ENCODE assay signal across 8 cellular contexts in genomic region chr17:42843358-42843934, GRCh38. TPM values are rescaled to one million over a fixed set of nuclear protein-coding genes. Genes with fewer than 3 reads are reported as not detected.
DNase-seq lines count a peak whose midpoint lies in the region; TF ChIP-seq lines count a peak whose summit lies in the region.

No MANE protein-coding gene starts in this region.

- H3K9me3 ChIP-seq in adrenal gland (replicated peaks in 1 of 3) (no peaks in the 10 kb centered on the region), right atrium auricular region (no peaks in the 10 kb centered on the region), smooth muscle cell (replicated peaks; ENCODE audit: low read depth) (no peaks in the 10 kb centered on the region)

- H3K4me1 ChIP-seq in adrenal gland (replicated peaks in 1 of 2): peaks cover 0 to 21% of the 10 kb centered on the region in 2 donors
- peaks cover 0 to 12% of the 10 kb centered on the region in 2 donors for H3K4me1 ChIP-seq in right atrium auricular region
- H3K4me1 ChIP-seq in smooth muscle cell (ENCODE audit: low read depth): no peaks in the 10 kb centered on the region

- no peaks in the 10 kb centered on the region for H3K27me3 ChIP-seq in adrenal gland
- no peaks in the 10 kb centered on the region for H3K27me3 ChIP-seq in right atrium auricular region
- no peaks in the 10 kb centered on the region for H3K27me3 ChIP-seq in smooth muscle cell (ENCODE audit: low read depth)

- WGBS in adrenal gland, 4 donors: 30 to 36% (median 33%) methylated on average over 6 of the region's 6 CpGs
- WGBS in smooth muscle cell (ENCODE audit: low lambda C conversion rate): 68% methylated on average over 6 of the region's 6 CpGs

- H2AFZ ChIP-seq in smooth muscle cell (ENCODE audit: low read depth): no peak overlapping the region

- peaks cover 6% of the 10 kb centered on the region for H3F3A ChIP-seq in smooth muscle cell (ENCODE audit: low read depth)

- TF ChIP-seq POLR2A in adrenal gland (IDR thresholded peaks at IDR 0.05): no peak

- TF ChIP-seq CTCF in 22Rv1 (IDR thresholded peaks at IDR 0.05) (peak; percentile 92), adrenal gland (IDR thresholded peaks at IDR 0.05) (peak; percentile 70 to 99 (median 96)), right atrium auricular region (IDR thresholded peaks at IDR 0.05) (peak; percentile 85 to 96), smooth muscle cell (IDR thresholded peaks at IDR 0.05; ENCODE audit: borderline replicate concordance, insufficient read depth, poor library complexity, severe bottlenecking) (peak; percentile 94)

- H3K27ac ChIP-seq in 22Rv1: no peak overlapping the region
- H3K27ac ChIP-seq in adrenal gland: peak overlapping the region in 2 of 5 donors; percentile 19 to 35
- no peak overlapping the region for H3K27ac ChIP-seq in right atrium auricular region
- H3K27ac ChIP-seq in smooth muscle cell (ENCODE audit: low read depth): no peak overlapping the region

- DNase-seq in GM03348 (ENCODE audit: low spot score): peak; percentile 86
- peak; percentile 65 to 71 for DNase-seq in NCI-H2081 (lab: John Stamatoyannopoulos, UW)
- DNase-seq in adrenal gland: peak; percentile 35 to 68 (median 53)
- no peak for DNase-seq in right atrium auricular region (ENCODE audit: low spot score)
- no peak for DNase-seq in smooth muscle cell (lab: John Stamatoyannopoulos, UW; ENCODE audit: unreplicated experiment)
- DNase-seq in NK-92 (lab: John Stamatoyannopoulos, UW; ENCODE audit: unreplicated experiment): no peak
- DNase-seq in activated CD4-positive, CD25-positive, alpha-beta regulatory T cell (lab: John Stamatoyannopoulos, UW): no peak

- no peak overlapping the region for H3K4me2 ChIP-seq in smooth muscle cell

- H3K4me3 ChIP-seq in adrenal gland: no peak overlapping the region
- H3K4me3 ChIP-seq in right atrium auricular region: no peak overlapping the region
- no peak overlapping the region for H3K4me3 ChIP-seq in smooth muscle cell

- peaks cover 6% of the 10 kb centered on the region for H4K20me1 ChIP-seq in smooth muscle cell (ENCODE audit: low read depth)

- no peak overlapping the region for H3K9ac ChIP-seq in smooth muscle cell (ENCODE audit: low read depth)

- intact Hi-C loops in adrenal gland (cut with DNase I): loop anchor here (5.0 to 10.0 kb wide), 2 partner anchors 94 to 151 kb away; partner anchors contain the start of gene RPL27 (in 1 of the 2)

- H3K36me3 ChIP-seq in adrenal gland (replicated peaks in 1 of 2): peaks cover 0 to 60% of the 10 kb centered on the region in 2 donors
- peaks cover 68% of the 10 kb centered on the region for H3K36me3 ChIP-seq in right atrium auricular region
- peaks cover 10% of the 10 kb centered on the region for H3K36me3 ChIP-seq in smooth muscle cell (ENCODE audit: low read depth)

- no peaks in the 10 kb centered on the region for H3K79me2 ChIP-seq in smooth muscle cell (ENCODE audit: low read depth)

RNA-seq across cellular contexts. Expression of gene AOC2, which starts 0.9 kb away (rescaled TPM):
- total RNA-seq in adrenal gland: 1 to 10 TPM in 5 of 8 donors, under 1 TPM in 3; 0.60 to 1.9 (median 1.3) TPM
- polyA plus RNA-seq in adrenal gland: 1 to 10 TPM in 2 of 3 donors, under 1 TPM in 1; 0.95 to 1.6 (median 1.4) TPM
- total RNA-seq in right atrium auricular region: under 1 TPM in 1 of 2 donors, not detected in 1; 0.55 TPM
- 1.6 and 2.3 TPM in 2 replicates for total RNA-seq in smooth muscle cell
- polyA plus RNA-seq in smooth muscle cell: 0.91 and 2.1 TPM in 2 replicates

RNA-seq across cellular contexts. Expression of gene AOC3, which starts 7.6 kb away (rescaled TPM):
- total RNA-seq in adrenal gland (100 to 1,000 TPM in 2 of 8 donors, 10 to 100 TPM in 6; 58.8 to 133 (median 84.0) TPM), right atrium auricular region (10 to 100 TPM in 1 of 2 donors, 1 to 10 TPM in 1; 7.8 to 10.3 TPM), smooth muscle cell (0.63 and 0.90 TPM in 2 replicates)
- polyA plus RNA-seq in adrenal gland (10 to 100 TPM; 32.4 to 63.9 (median 59.7) TPM), smooth muscle cell (0.65 and 1.5 TPM in 2 replicates)

RNA-seq across cellular contexts. Expression of gene PSME3, which starts 10.2 kb away (rescaled TPM):
- 100 to 1,000 TPM in 3 of 8 donors, 10 to 100 TPM in 5; 45.8 to 136 (median 86.2) TPM for total RNA-seq in adrenal gland
- 100 to 1,000 TPM in 1 of 3 donors, 10 to 100 TPM in 2; 18.5 to 149 (median 25.4) TPM for polyA plus RNA-seq in adrenal gland
- 10 to 100 TPM; 63.8 to 66.1 TPM for total RNA-seq in right atrium auricular region
- 56.5 and 67.1 TPM in 2 replicates for total RNA-seq in smooth muscle cell
- 85.3 and 87.0 TPM in 2 replicates for polyA plus RNA-seq in smooth muscle cell

RNA-seq across cellular contexts. Expression of gene BECN1, which starts 19.4 kb away (rescaled TPM):
- total RNA-seq in adrenal gland (100 to 1,000 TPM in 5 of 8 donors, 10 to 100 TPM in 3; 70.1 to 235 (median 105) TPM), right atrium auricular region (100 to 1,000 TPM in 1 of 2 donors, 10 to 100 TPM in 1; 67.9 to 105 TPM), smooth muscle cell (57.5 and 66.5 TPM in 2 replicates)
- polyA plus RNA-seq in adrenal gland (10 to 100 TPM; 27.0 to 76.6 (median 33.1) TPM), smooth muscle cell (54.8 and 61.9 TPM in 2 replicates)

RNA-seq across cellular contexts. Expression of gene CNTD1, which starts 44.8 kb away (rescaled TPM):
- total RNA-seq in adrenal gland (1 to 10 TPM in 2 of 8 donors, under 1 TPM in 1, not detected in 5; 0.69 to 8.2 (median 1.2) TPM), right atrium auricular region (under 1 TPM in 1 of 2 donors, not detected in 1; 0.16 TPM), smooth muscle cell (not detected in 2 replicates)
- polyA plus RNA-seq in adrenal gland (under 1 TPM; 0.24 to 0.32 (median 0.27) TPM), smooth muscle cell (0.17 and 0.71 TPM in 2 replicates)

Comparison
In these comparisons a context has a peak if more than half of its experiments do, and no peak if none do; other contexts are left out.
1. DNase-seq: peak in GM03348 (single experiment), NCI-H2081 (2 of 2) and adrenal gland (7 of 7); none in right atrium auricular region (single experiment), smooth muscle cell (single experiment), NK-92 (single experiment) and activated CD4-positive, CD25-positive, alpha-beta regulatory T cell (0 of 4).
2. RNA of gene AOC3, which starts 7.6 kb away (total RNA-seq): 58.8 to 133 TPM in adrenal gland; 7.8 to 10.3 TPM in right atrium auricular region and 0.63 to 0.90 TPM in smooth muscle cell; every median in the first group is over 4 times any median in the second.
3. Peak in every context shown above with its lines, with median percentiles within 50 percentile points of each other: CTCF ChIP-seq.